Comparison of ENCODE assay signal across 21 cellular contexts in the genomic region with DNA sequence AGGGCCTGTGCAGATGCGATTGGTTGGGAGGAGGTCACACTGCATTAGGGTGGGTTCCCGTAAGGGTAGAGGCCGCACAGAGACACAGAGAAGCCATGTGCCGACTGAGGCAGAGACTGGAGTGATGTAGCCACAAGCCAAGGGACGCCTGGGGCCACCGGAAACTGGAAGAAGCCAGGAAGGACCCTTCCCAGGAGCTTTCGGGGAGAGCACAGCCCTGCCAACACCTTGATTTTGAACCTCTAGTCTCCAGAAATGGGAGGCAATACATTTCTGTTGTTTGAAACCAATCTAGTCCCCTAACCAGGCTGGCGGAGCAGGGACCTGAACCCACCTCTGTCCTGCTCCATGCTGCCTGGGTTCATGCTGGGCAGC. TPM values are rescaled to one million over a fixed set of nuclear protein-coding genes. Genes with fewer than 3 reads are reported as not detected.
DNase-seq lines count a peak whose midpoint lies in the region; ATAC-seq and TF ChIP-seq lines count a peak whose summit lies in the region.
"Had no signal": no experiment of that assay in that cellular context is flagged by ENCODE, and none has a peak within 500 bp of the region (broad histone marks: within the 10 kb centered on the region; RNA-seq: fewer than 3 reads in every experiment).

No MANE protein-coding gene starts in this region.

- no peak overlapping the region for H3K27ac ChIP-seq in Karpas-422 (ENCODE audit: low read length)
- H3K27ac ChIP-seq: epithelial cell of prostate, suprapubic skin had no signal

- H3K9me3 ChIP-seq in Karpas-422 (ENCODE audit: low read length): no peaks in the 10 kb centered on the region
- H3K9me3 ChIP-seq: suprapubic skin had no signal

- H3K36me3 ChIP-seq in Karpas-422 (ENCODE audit: insufficient read depth, low read length): no peaks in the 10 kb centered on the region
- H3K36me3 ChIP-seq: suprapubic skin had no signal

- H3K4me1 ChIP-seq in Karpas-422 (ENCODE audit: low read length): peaks cover 7% of the 10 kb centered on the region

- no peak overlapping the region for H3K9ac ChIP-seq in Karpas-422 (ENCODE audit: low read length)

- H3K9me2 ChIP-seq in Karpas-422 (replicated peaks; ENCODE audit: insufficient read depth, low read length): no peaks in the 10 kb centered on the region

- H4K20me1 ChIP-seq in Karpas-422 (ENCODE audit: insufficient read depth, low read depth, low read length): no peaks in the 10 kb centered on the region

- no peaks in the 10 kb centered on the region for H3K79me2 ChIP-seq in Karpas-422 (ENCODE audit: low read length)

- H3K27me3 Mint-ChIP-seq in activated CD8-positive, alpha-beta memory T cell treated with anti-CD3 and anti-CD28 coated beads, Interleukin-2, amount 10 ng/mL, durations not matched to agents 7 days and 5 days: no peaks in the 10 kb centered on the region
- H3K27me3 Mint-ChIP-seq in Calu3 (ENCODE audit: unreplicated experiment) (no peaks in the 10 kb centered on the region), natural killer cell (ENCODE audit: low read depth in 2 of 2) (peaks cover 18 to 43% of the 10 kb centered on the region in 2 donors)
- H3K27me3 Mint-ChIP-seq in activated T-helper 17 cell treated with anti-CD3 and anti-CD28 coated beads, Interleukin-2, amount 50 U/mL, for 72 hours: no peaks in the 10 kb centered on the region

- no peak overlapping the region for H2AFZ ChIP-seq in Karpas-422 (ENCODE audit: low read length)

- DNase-seq in activated CD8-positive, alpha-beta memory T cell treated with anti-CD3 and anti-CD28 coated beads, Interleukin-2, amount 10 ng/mL, durations not matched to agents 7 days and 5 days: no peak
- DNase-seq in activated CD8-positive, alpha-beta memory T cell treated with anti-CD3 and anti-CD28 coated beads, Interleukin-2, amount 50 U/mL, for 48 hours: no peak
- DNase-seq in Calu3 (no peak), natural killer cell (no peak), Karpas-422 (no peak), cerebellum (ENCODE audit: low spot score) (no peak)
- DNase-seq: COR-L47, cortex of kidney, foreskin melanocyte, NCI-H1105 treated with DMSO at 0.1 percent for 48 hours, RPMI8226, SW 1271 had no signal

- CTCF ChIA-PET in activated CD8-positive, alpha-beta memory T cell treated with anti-CD3 and anti-CD28 coated beads, Interleukin-2, amount 10 ng/mL, durations not matched to agents 7 days and 5 days (lab: Charles Lee): interaction anchor here (1.8 to 2.1 kb wide), 4 partner anchors 9 to 15 kb away, joined by 4 to 10 read pairs (median 5); a partner anchor contains a TSS
- CTCF ChIA-PET in Calu3 (lab: Charles Lee): no interaction called here

- TF ChIP-seq CTCF in Calu3 (IDR thresholded peaks at IDR 0.05; ENCODE audit: unreplicated experiment): no peak
- TF ChIP-seq CTCF in natural killer cell (IDR thresholded peaks at IDR 0.05): no peak

- peaks cover 8% of the 10 kb centered on the region for H3K9me3 Mint-ChIP-seq in activated CD8-positive, alpha-beta memory T cell treated with anti-CD3 and anti-CD28 coated beads, Interleukin-2, amount 10 ng/mL, durations not matched to agents 7 days and 5 days (ENCODE audit: low read depth)
- H3K9me3 Mint-ChIP-seq in Calu3 (ENCODE audit: low read depth, unreplicated experiment) (no peaks in the 10 kb centered on the region), natural killer cell (no peaks in the 10 kb centered on the region)
- H3K9me3 Mint-ChIP-seq in activated T-helper 17 cell treated with anti-CD3 and anti-CD28 coated beads, Interleukin-2, amount 50 U/mL, for 72 hours: no peaks in the 10 kb centered on the region
- H3K9me3 Mint-ChIP-seq: WTC11 had no signal

- 0 out of 2 replicates have a peak, but pooled peaks cover 2% of the 10 kb centered on the region for H3K27me3 ChIP-seq in Karpas-422 (ENCODE audit: low read length)

- H3K4me2 ChIP-seq in Karpas-422 (ENCODE audit: low read depth, low read length, poor library complexity, severe bottlenecking): no peak overlapping the region

- H3K4me1 Mint-ChIP-seq in activated CD8-positive, alpha-beta memory T cell treated with anti-CD3 and anti-CD28 coated beads, Interleukin-2, amount 10 ng/mL, durations not matched to agents 7 days and 5 days: peaks cover 25% of the 10 kb centered on the region
- H3K4me1 Mint-ChIP-seq in Calu3 (ENCODE audit: low read depth, unreplicated experiment) (peaks cover 8% of the 10 kb centered on the region), natural killer cell (peaks cover 8 to 10% of the 10 kb centered on the region in 2 donors)
- H3K4me1 Mint-ChIP-seq in activated T-helper 17 cell treated with anti-CD3 and anti-CD28 coated beads, Interleukin-2, amount 50 U/mL, for 72 hours: peaks cover 42% of the 10 kb centered on the region

- H3K4me3 ChIP-seq in Karpas-422 (ENCODE audit: low read length): no peak overlapping the region
- H3K4me3 ChIP-seq: suprapubic skin had no signal

- peaks cover 60% of the 10 kb centered on the region for H3K36me3 Mint-ChIP-seq in activated CD8-positive, alpha-beta memory T cell treated with anti-CD3 and anti-CD28 coated beads, Interleukin-2, amount 10 ng/mL, durations not matched to agents 7 days and 5 days
- H3K36me3 Mint-ChIP-seq in Calu3 (ENCODE audit: insufficient read depth, unreplicated experiment) (peaks cover 8% of the 10 kb centered on the region), natural killer cell (no peaks in the 10 kb centered on the region)
- no peaks in the 10 kb centered on the region for H3K36me3 Mint-ChIP-seq in activated T-helper 17 cell treated with anti-CD3 and anti-CD28 coated beads, Interleukin-2, amount 50 U/mL, for 72 hours (ENCODE audit: low read depth)
- H3K36me3 Mint-ChIP-seq: WTC11 had no signal

- BruUV-seq in Calu3 (replicated peaks; lab: Mats Ljungman, UMichigan): no TSS peak

- peak overlapping the region; percentile 37 for H3K4me3 Mint-ChIP-seq in activated CD8-positive, alpha-beta memory T cell treated with anti-CD3 and anti-CD28 coated beads, Interleukin-2, amount 10 ng/mL, durations not matched to agents 7 days and 5 days
- H3K4me3 Mint-ChIP-seq in Calu3 (ENCODE audit: low read depth, unreplicated experiment) (no peak overlapping the region), natural killer cell (no peak overlapping the region)
- H3K4me3 Mint-ChIP-seq in activated T-helper 17 cell treated with anti-CD3 and anti-CD28 coated beads, Interleukin-2, amount 50 U/mL, for 72 hours: no peak overlapping the region
- H3K4me3 Mint-ChIP-seq: WTC11 had no signal

- ATAC-seq in activated CD8-positive, alpha-beta memory T cell treated with anti-CD3 and anti-CD28 coated beads, Interleukin-2, amount 10 ng/mL, durations not matched to agents 7 days and 5 days: no peak
- ATAC-seq in activated T-helper 17 cell treated with anti-CD3 and anti-CD28 coated beads, Interleukin-2, amount 50 U/mL, for 72 hours (replicated peaks): no peak
- ATAC-seq in natural killer cell (no peak), GM18502 (IDR thresholded peaks at IDR 0.05; ENCODE audit: poor library complexity, unreplicated experiment) (no peak)
- ATAC-seq: sciatic nerve, WTC11 had no signal

- peak overlapping the region; percentile 96 for H3K27ac Mint-ChIP-seq in activated CD8-positive, alpha-beta memory T cell treated with anti-CD3 and anti-CD28 coated beads, Interleukin-2, amount 10 ng/mL, durations not matched to agents 7 days and 5 days
- peak overlapping the region; percentile 83 for H3K27ac Mint-ChIP-seq in Calu3 (ENCODE audit: unreplicated experiment)
- H3K27ac Mint-ChIP-seq in activated T-helper 17 cell treated with anti-CD3 and anti-CD28 coated beads, Interleukin-2, amount 50 U/mL, for 72 hours: peak overlapping the region; percentile 99
- H3K27ac Mint-ChIP-seq in natural killer cell: peak overlapping the region; percentile 54 to 85
- H3K27ac Mint-ChIP-seq: WTC11 had no signal

- intact Hi-C loops in Calu3 (cut with micrococcal nuclease; ENCODE audit: unreplicated experiment): no loop called here
- intact Hi-C loops in natural killer cell (cut with micrococcal nuclease): no loop called here

RNA-seq across cellular contexts. Expression of a gene that starts 10.8 kb away (rescaled TPM):
- total RNA-seq in activated CD8-positive, alpha-beta memory T cell treated with anti-CD3 and anti-CD28 coated beads, Interleukin-2, amount 10 ng/mL, durations not matched to agents 7 days and 5 days: 10 to 100 TPM; 75.3 to 89.5 TPM
- not detected in 2 replicates for total RNA-seq in Calu3 (2022)
- 10 to 100 TPM; 28.3 to 42.1 TPM for total RNA-seq in activated T-helper 17 cell treated with anti-CD3 and anti-CD28 coated beads, Interleukin-2, amount 50 U/mL, for 72 hours
- 1 to 10 TPM in 2 of 3 donors, under 1 TPM in 1; 0.66 to 5.0 (median 2.0) TPM for total RNA-seq in natural killer cell
- not detected in 2 replicates for total RNA-seq in Karpas-422 (2014; rRNA removed; shearing (Covaris generic); ENCODE audit: low replicate concordance)
- not detected for total RNA-seq in cerebellum
- total RNA-seq: LHCN-M2, osteoblast, WTC11 had no signal

RNA-seq across cellular contexts. Expression of a gene that starts 18.7 kb away (rescaled TPM):
- total RNA-seq in activated CD8-positive, alpha-beta memory T cell treated with anti-CD3 and anti-CD28 coated beads, Interleukin-2, amount 10 ng/mL, durations not matched to agents 7 days and 5 days: 10 to 100 TPM; 22.3 to 27.4 TPM
- 10.3 and 14.0 TPM in 2 replicates for total RNA-seq in Calu3 (2022)
- 100 to 1,000 TPM in 1 of 2 donors, 10 to 100 TPM in 1; 24.0 to 163 TPM for total RNA-seq in activated T-helper 17 cell treated with anti-CD3 and anti-CD28 coated beads, Interleukin-2, amount 50 U/mL, for 72 hours
- total RNA-seq in natural killer cell: under 1 TPM in 1 of 3 donors, not detected in 2; 0.25 TPM
- not detected in 2 replicates for total RNA-seq in Karpas-422 (2014; rRNA removed; shearing (Covaris generic); ENCODE audit: low replicate concordance)
- 0.09 TPM for total RNA-seq in cerebellum
- total RNA-seq: LHCN-M2, osteoblast, sciatic nerve had no signal

RNA-seq across cellular contexts. Expression of a gene that starts 48.2 kb away (rescaled TPM):
- not detected for total RNA-seq in activated CD8-positive, alpha-beta memory T cell treated with anti-CD3 and anti-CD28 coated beads, Interleukin-2, amount 10 ng/mL, durations not matched to agents 7 days and 5 days
- total RNA-seq in Calu3 (2022): 0.76 TPM in 1 of 2 replicates, not detected in the other
- not detected for total RNA-seq in activated T-helper 17 cell treated with anti-CD3 and anti-CD28 coated beads, Interleukin-2, amount 50 U/mL, for 72 hours
- total RNA-seq in natural killer cell: not detected
- total RNA-seq in Karpas-422 (2014; rRNA removed; shearing (Covaris generic); ENCODE audit: low replicate concordance): not detected in 2 replicates
- total RNA-seq in cerebellum: not detected
- total RNA-seq: left cardiac atrium, LHCN-M2, osteoblast, sciatic nerve, suprapubic skin had no signal

Comparison
In these comparisons a context has a peak if more than half of its experiments do, and no peak if none do; other contexts are left out.
1. RNA of a gene that starts 10.8 kb away (total RNA-seq): 75.3 to 89.5 TPM in activated CD8-positive, alpha-beta memory T cell treated with anti-CD3 and anti-CD28 coated beads, Interleukin-2, amount 10 ng/mL, durations not matched to agents 7 days and 5 days and 28.3 to 42.1 TPM in activated T-helper 17 cell treated with anti-CD3 and anti-CD28 coated beads, Interleukin-2, amount 50 U/mL, for 72 hours; 0.66 to 5.0 TPM in natural killer cell, not detected in Calu3, not detected in Karpas-422 and not detected in cerebellum (single experiment); every median in the first group is over 4 times any median in the second.
2. Peak in every context shown above with its lines, with median percentiles within 50 percentile points of each other: H3K27ac Mint-ChIP-seq.